17 cellular contexts compared by ENCODE assay signal in the genomic region with DNA sequence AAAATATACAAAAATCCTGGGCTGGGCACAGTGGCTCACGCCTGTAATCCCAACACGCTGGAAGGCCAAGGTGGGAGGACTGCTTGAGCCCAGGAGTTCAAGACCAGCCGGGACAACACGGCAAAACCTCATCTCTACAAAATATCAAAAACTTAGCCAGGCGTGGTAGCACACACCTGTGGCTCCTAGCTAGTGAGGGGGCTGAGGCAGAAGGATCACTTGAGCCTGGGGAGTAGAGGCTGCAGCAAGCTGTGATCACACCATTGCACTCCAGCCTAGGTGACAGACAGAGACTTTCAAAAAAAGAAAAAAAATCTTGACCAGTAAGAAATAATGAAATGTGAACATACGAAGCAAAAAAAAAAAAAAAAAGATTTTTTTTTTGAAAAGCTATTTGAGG. TPM values are rescaled to one million over a fixed set of nuclear protein-coding genes. Genes with fewer than 3 reads are reported as not detected.
DNase-seq lines count a peak whose midpoint lies in the region; FAIRE-seq and TF ChIP-seq lines count a peak whose summit lies in the region.
"Had no signal": no experiment of that assay in that cellular context is flagged by ENCODE, and none has a peak within 500 bp of the region (broad histone marks: within the 10 kb centered on the region; RNA-seq: fewer than 3 reads in every experiment).

No MANE protein-coding gene starts in this region.

- H2BK120ac ChIP-seq in neuronal stem cell (ENCODE audit: low read depth, low read length) = no peak overlapping the region

- H3K4ac ChIP-seq in neuronal stem cell (ENCODE audit: low read length) = no peak overlapping the region

- H3K14ac ChIP-seq in neuronal stem cell (ENCODE audit: low read length) = no peak overlapping the region

- peak; percentile 18 for FAIRE-seq in GM19239 (lab: Jason Lieb, UNC)

- H3K27ac ChIP-seq in neuronal stem cell (replicated peaks; ENCODE audit: low read length) (no peak overlapping the region), esophagus squamous epithelium (no peak overlapping the region)
- H3K27ac ChIP-seq: left ventricle myocardium inferior, skin epidermis, tibial artery, WERI-Rb-1 had no signal

- peaks cover 37% of the 10 kb centered on the region for H3K4me1 Mint-ChIP-seq in activated CD4-positive, alpha-beta T cell treated with anti-CD3 and anti-CD28 coated beads, Interleukin-2, amount 10 ng/mL, durations not matched to agents 24 days and 14 days
- H3K4me1 Mint-ChIP-seq in activated T-helper 1 cell treated with anti-CD3 and anti-CD28 coated beads, Interleukin-12 subunit alpha, Interleukin-12 subunit beta, Interleukin-2, Interleukin-4 antibody, amounts not matched to agents 30 ng/mL and 10 ng/mL and 1 ng/mL, durations not matched to agents 14 hours and 24 hours and 36 hours (ENCODE audit: low read depth) = peaks cover 44% of the 10 kb centered on the region

- H3K4me2 ChIP-seq in neuronal stem cell (ENCODE audit: insufficient read depth, low read length, poor library complexity, severe bottlenecking) = no peak overlapping the region

- peaks cover 2% of the 10 kb centered on the region for H3K36me3 Mint-ChIP-seq in activated CD4-positive, alpha-beta T cell treated with anti-CD3 and anti-CD28 coated beads, Interleukin-2, amount 10 ng/mL, durations not matched to agents 24 days and 14 days (ENCODE audit: low read depth)
- peaks cover 3% of the 10 kb centered on the region for H3K36me3 Mint-ChIP-seq in activated T-helper 1 cell treated with anti-CD3 and anti-CD28 coated beads, Interleukin-12 subunit alpha, Interleukin-12 subunit beta, Interleukin-2, Interleukin-4 antibody, amounts not matched to agents 30 ng/mL and 10 ng/mL and 1 ng/mL, durations not matched to agents 14 hours and 24 hours and 36 hours (ENCODE audit: low read depth)
- H3K36me3 Mint-ChIP-seq: CD14-positive monocyte had no signal

- no peak overlapping the region for H2BK12ac ChIP-seq in neuronal stem cell (ENCODE audit: low read length)

- H2AK5ac ChIP-seq in neuronal stem cell (ENCODE audit: low read depth, low read length) = no peak overlapping the region

- H2AFZ ChIP-seq in neuronal stem cell (ENCODE audit: low read length) = no peak overlapping the region

- H3K9me3 Mint-ChIP-seq in activated CD4-positive, alpha-beta T cell treated with anti-CD3 and anti-CD28 coated beads, Interleukin-2, amount 10 ng/mL, durations not matched to agents 24 days and 14 days = no peaks in the 10 kb centered on the region
- H3K9me3 Mint-ChIP-seq in activated T-helper 1 cell treated with anti-CD3 and anti-CD28 coated beads, Interleukin-12 subunit alpha, Interleukin-12 subunit beta, Interleukin-2, Interleukin-4 antibody, amounts not matched to agents 30 ng/mL and 10 ng/mL and 1 ng/mL, durations not matched to agents 14 hours and 24 hours and 36 hours = no peaks in the 10 kb centered on the region

- peaks cover 0 to 6% of the 10 kb centered on the region in 2 donors for H3K4me1 ChIP-seq in neuronal stem cell (ENCODE audit: control insufficient read depth in 2 of 2, insufficient read depth in 1 of 2, low read depth in 1 of 2, low read length in 2 of 2)
- peaks cover 0 to 58% (median 0%) of the 10 kb centered on the region in 3 donors for H3K4me1 ChIP-seq in esophagus squamous epithelium

- peak overlapping the region; percentile 50 for H3K9ac ChIP-seq in neuronal stem cell (ENCODE audit: low read depth, low read length, poor library complexity)

- H3K27me3 Mint-ChIP-seq in activated CD4-positive, alpha-beta T cell treated with anti-CD3 and anti-CD28 coated beads, Interleukin-2, amount 10 ng/mL, durations not matched to agents 24 days and 14 days = no peaks in the 10 kb centered on the region
- H3K27me3 Mint-ChIP-seq in activated T-helper 1 cell treated with anti-CD3 and anti-CD28 coated beads, Interleukin-12 subunit alpha, Interleukin-12 subunit beta, Interleukin-2, Interleukin-4 antibody, amounts not matched to agents 30 ng/mL and 10 ng/mL and 1 ng/mL, durations not matched to agents 14 hours and 24 hours and 36 hours (ENCODE audit: insufficient read depth) = no peaks in the 10 kb centered on the region

- no peak overlapping the region for H2BK15ac ChIP-seq in neuronal stem cell (ENCODE audit: low read length)

- no peak overlapping the region for H4K91ac ChIP-seq in neuronal stem cell (ENCODE audit: low read depth, low read length, poor library complexity)

- H3K18ac ChIP-seq in neuronal stem cell (ENCODE audit: low read length) = no peak overlapping the region

- H3K36me3 ChIP-seq in neuronal stem cell (replicated peaks in 1 of 2; ENCODE audit: control insufficient read depth in 2 of 2, insufficient read depth in 2 of 2, low read length in 2 of 2) = no peaks in the 10 kb centered on the region
- H3K36me3 ChIP-seq in esophagus squamous epithelium = no peaks in the 10 kb centered on the region
- H3K36me3 ChIP-seq: left ventricle myocardium inferior, tibial artery, WERI-Rb-1 had no signal

- H2BK5ac ChIP-seq in neuronal stem cell (ENCODE audit: low read length) = no peak overlapping the region

- peak overlapping the region; percentile 85 for H3K27ac Mint-ChIP-seq in activated CD4-positive, alpha-beta T cell treated with anti-CD3 and anti-CD28 coated beads, Interleukin-2, amount 10 ng/mL, durations not matched to agents 24 days and 14 days
- H3K27ac Mint-ChIP-seq in activated T-helper 1 cell treated with anti-CD3 and anti-CD28 coated beads, Interleukin-12 subunit alpha, Interleukin-12 subunit beta, Interleukin-2, Interleukin-4 antibody, amounts not matched to agents 30 ng/mL and 10 ng/mL and 1 ng/mL, durations not matched to agents 14 hours and 24 hours and 36 hours = peak overlapping the region; percentile 52

- no peak overlapping the region for H4K8ac ChIP-seq in neuronal stem cell (ENCODE audit: low read depth, low read length)

- H3K4me3 ChIP-seq in neuronal stem cell (ENCODE audit: low read length in 2 of 2) (no peak overlapping the region), esophagus squamous epithelium (no peak overlapping the region)
- H3K4me3 ChIP-seq: left ventricle myocardium inferior, skin epidermis, tibial artery had no signal

- H3K9me3 ChIP-seq in neuronal stem cell (replicated peaks in 1 of 2; ENCODE audit: control insufficient read depth in 2 of 2, insufficient read depth in 1 of 2, low read depth in 1 of 2, low read length in 2 of 2) = no peaks in the 10 kb centered on the region
- H3K9me3 ChIP-seq in esophagus squamous epithelium = no peaks in the 10 kb centered on the region
- H3K9me3 ChIP-seq: left ventricle myocardium inferior, tibial artery had no signal

- H3K79me1 ChIP-seq in neuronal stem cell (ENCODE audit: low read depth, low read length) = peaks cover 5% of the 10 kb centered on the region

- no peak for TF ChIP-seq POLR2A in esophagus squamous epithelium (IDR thresholded peaks at IDR 0.05)

- no peaks in the 10 kb centered on the region for H3K27me3 ChIP-seq in neuronal stem cell (ENCODE audit: control insufficient read depth in 3 of 3, insufficient read depth in 3 of 3, low read depth in 1 of 3, low read length in 3 of 3)
- H3K27me3 ChIP-seq in esophagus squamous epithelium = no peaks in the 10 kb centered on the region
- H3K27me3 ChIP-seq: tibial artery had no signal

- no CpG with 5 or more reads among the region's 6 CpGs for WGBS in neuronal stem cell (ENCODE audit: extremely low coverage in 2 of 2, insufficient read length in 2 of 2, insufficient replicate concordance in 1 of 2), 2 donors
- 85 to 89% methylated on average over 6 of the region's 6 CpGs for WGBS in esophagus squamous epithelium, 2 donors

- no peak overlapping the region for H3K23ac ChIP-seq in neuronal stem cell (ENCODE audit: low read depth, low read length, poor library complexity)

- H3K4me3 Mint-ChIP-seq in activated CD4-positive, alpha-beta T cell treated with anti-CD3 and anti-CD28 coated beads, Interleukin-2, amount 10 ng/mL, durations not matched to agents 24 days and 14 days = peak overlapping the region; percentile 21
- H3K4me3 Mint-ChIP-seq in activated T-helper 1 cell treated with anti-CD3 and anti-CD28 coated beads, Interleukin-12 subunit alpha, Interleukin-12 subunit beta, Interleukin-2, Interleukin-4 antibody, amounts not matched to agents 30 ng/mL and 10 ng/mL and 1 ng/mL, durations not matched to agents 14 hours and 24 hours and 36 hours = peak overlapping the region; percentile 15

- DNase-seq in activated CD4-positive, alpha-beta T cell treated with anti-CD3 and anti-CD28 coated beads, Interleukin-2, amount 10 ng/mL, durations not matched to agents 24 days and 14 days = peak; percentile 54
- no peak for DNase-seq in activated CD4-positive, alpha-beta T cell treated with anti-CD3 and anti-CD28 coated beads, Interleukin-2, amount 50 U/mL, for 48 hours
- DNase-seq in GM19239 (ENCODE audit: insufficient read length, low spot score) (no peak), neuronal stem cell (ENCODE audit: low spot score) (no peak), RKO (ENCODE audit: low spot score) (no peak), esophagus squamous epithelium (lab: John Stamatoyannopoulos, UW) (no peak)
- DNase-seq in activated T-helper 1 cell treated with anti-CD3 and anti-CD28 coated beads, Interleukin-12 subunit alpha, Interleukin-12 subunit beta, Interleukin-2, Interleukin-4 antibody, amounts not matched to agents 30 ng/mL and 10 ng/mL and 1 ng/mL, durations not matched to agents 14 hours and 24 hours and 36 hours (ENCODE audit: low spot score) = no peak
- no peak for DNase-seq in central memory CD4-positive, alpha-beta T cell
- DNase-seq: erythroblast, left ventricle myocardium inferior, NCI-H1694, NCI-H226, posterior cingulate gyrus, tibial artery, WERI-Rb-1 had no signal

- intact Hi-C loops in activated CD4-positive, alpha-beta T cell treated with anti-CD3 and anti-CD28 coated beads, Interleukin-2, amount 10 ng/mL, durations not matched to agents 24 days and 14 days (cut with micrococcal nuclease) = no loop called here
- intact Hi-C loops in activated T-helper 1 cell treated with anti-CD3 and anti-CD28 coated beads, Interleukin-12 subunit alpha, Interleukin-12 subunit beta, Interleukin-2, Interleukin-4 antibody, amounts not matched to agents 30 ng/mL and 10 ng/mL and 1 ng/mL, durations not matched to agents 14 hours and 24 hours and 36 hours (cut with micrococcal nuclease) = loop anchor here (2.0 kb wide), 2 partner anchors 21 to 53 kb away; a partner anchor contains a TSS
- intact Hi-C loops in esophagus squamous epithelium (cut with DNase I) = no loop called here

- no peak for TF ChIP-seq CTCF in esophagus squamous epithelium (IDR thresholded peaks at IDR 0.05)

RNA-seq across cellular contexts. Expression of a gene that starts 52.1 kb away (rescaled TPM):
- total RNA-seq in activated CD4-positive, alpha-beta T cell treated with anti-CD3 and anti-CD28 coated beads, Interleukin-2, amount 10 ng/mL, durations not matched to agents 24 days and 14 days = 50.8 and 50.9 TPM in 2 replicates
- 58.7 and 66.6 TPM in 2 replicates for total RNA-seq in activated T-helper 1 cell treated with anti-CD3 and anti-CD28 coated beads, Interleukin-12 subunit alpha, Interleukin-12 subunit beta, Interleukin-2, Interleukin-4 antibody, amounts not matched to agents 30 ng/mL and 10 ng/mL and 1 ng/mL, durations not matched to agents 14 hours and 24 hours and 36 hours
- 32.4 TPM for polyA plus RNA-seq in neuronal stem cell (2013, experiment 1 of 2)
- polyA plus RNA-seq in neuronal stem cell (2013, experiment 2 of 2) = 34.6 TPM
- 10 to 100 TPM; 15.2 to 99.7 (median 30.8) TPM for total RNA-seq in esophagus squamous epithelium

RNA-seq across cellular contexts. Expression of a gene that starts 52.5 kb away (rescaled TPM):
- 30.8 and 33.9 TPM in 2 replicates for total RNA-seq in activated CD4-positive, alpha-beta T cell treated with anti-CD3 and anti-CD28 coated beads, Interleukin-2, amount 10 ng/mL, durations not matched to agents 24 days and 14 days
- 28.8 and 29.8 TPM in 2 replicates for total RNA-seq in activated T-helper 1 cell treated with anti-CD3 and anti-CD28 coated beads, Interleukin-12 subunit alpha, Interleukin-12 subunit beta, Interleukin-2, Interleukin-4 antibody, amounts not matched to agents 30 ng/mL and 10 ng/mL and 1 ng/mL, durations not matched to agents 14 hours and 24 hours and 36 hours
- polyA plus RNA-seq in neuronal stem cell (2013, experiment 1 of 2) = 61.2 TPM
- polyA plus RNA-seq in neuronal stem cell (2013, experiment 2 of 2) = 63.6 TPM
- total RNA-seq in esophagus squamous epithelium = 10 to 100 TPM in 3 of 4 donors, 1 to 10 TPM in 1; 6.0 to 17.0 (median 14.1) TPM
